Comparison of ENCODE assay signal across 1 cellular context in the genomic region with DNA sequence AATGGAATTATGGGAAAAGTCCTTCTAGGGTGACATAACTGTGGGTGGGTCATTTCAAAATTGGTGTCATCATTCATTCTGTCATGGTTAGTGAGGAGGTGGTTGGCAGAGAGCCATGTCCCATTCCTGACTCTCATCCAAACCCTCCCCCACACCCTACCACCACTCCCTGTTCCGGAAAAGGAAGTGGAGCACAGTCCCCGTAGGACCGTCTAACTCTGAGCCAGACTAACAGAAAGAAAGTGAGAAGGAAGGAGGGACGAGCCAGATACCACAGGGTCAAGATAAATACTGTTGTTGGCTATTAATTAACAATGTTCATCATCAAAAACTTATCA.
TF ChIP-seq lines count a peak whose summit lies in the region.

No MANE protein-coding gene starts in this region.

TF ChIP-seq in HCT116, 20 proteins besides CTCF, POLR2A, EP300 and RAD21 (continued from another document):
- TF ChIP-seq, protein P1, sequence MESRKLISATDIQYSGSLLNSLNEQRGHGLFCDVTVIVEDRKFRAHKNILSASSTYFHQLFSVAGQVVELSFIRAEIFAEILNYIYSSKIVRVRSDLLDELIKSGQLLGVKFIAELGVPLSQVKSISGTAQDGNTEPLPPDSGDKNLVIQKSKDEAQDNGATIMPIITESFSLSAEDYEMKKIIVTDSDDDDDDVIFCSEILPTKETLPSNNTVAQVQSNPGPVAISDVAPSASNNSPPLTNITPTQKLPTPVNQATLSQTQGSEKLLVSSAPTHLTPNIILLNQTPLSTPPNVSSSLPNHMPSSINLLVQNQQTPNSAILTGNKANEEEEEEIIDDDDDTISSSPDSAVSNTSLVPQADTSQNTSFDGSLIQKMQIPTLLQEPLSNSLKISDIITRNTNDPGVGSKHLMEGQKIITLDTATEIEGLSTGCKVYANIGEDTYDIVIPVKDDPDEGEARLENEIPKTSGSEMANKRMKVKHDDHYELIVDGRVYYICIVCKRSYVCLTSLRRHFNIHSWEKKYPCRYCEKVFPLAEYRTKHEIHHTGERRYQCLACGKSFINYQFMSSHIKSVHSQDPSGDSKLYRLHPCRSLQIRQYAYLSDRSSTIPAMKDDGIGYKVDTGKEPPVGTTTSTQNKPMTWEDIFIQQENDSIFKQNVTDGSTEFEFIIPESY (IDR thresholded peaks at IDR 0.05; ENCODE audit: extremely low read depth, insufficient replicate concordance, low read length) = no peak
- TF ChIP-seq ELF1 (IDR thresholded peaks at IDR 0.05; ENCODE audit: borderline replicate concordance, low read depth) (no peak; the same call in 1 of the 2 replicates), EGR1 (IDR thresholded peaks at IDR 0.05; ENCODE audit: low read depth) (peak; percentile 90), ZFX (IDR thresholded peaks at IDR 0.05) (no peak), SRF (IDR thresholded peaks at IDR 0.05; ENCODE audit: low read depth) (peak; percentile 73; the same call in 1 of the 2 replicates), CBX3 (IDR thresholded peaks at IDR 0.05; ENCODE audit: low read depth) (peak; percentile 73), YY1 (IDR thresholded peaks at IDR 0.05; ENCODE audit: extremely low read depth, insufficient replicate concordance, low read depth, low read length) (no peak), SIN3A (IDR thresholded peaks at IDR 0.05; ENCODE audit: low read depth) (peak; percentile 44; the same call in 1 of the 2 replicates), JUND (IDR thresholded peaks at IDR 0.05) (peak; percentile 34; the same call in 1 of the 2 replicates), CEBPB (IDR thresholded peaks at IDR 0.05; ENCODE audit: low read depth) (peak; percentile 55; the same call in 1 of the 2 replicates), ZNF274 (IDR thresholded peaks at IDR 0.05; ENCODE audit: low read depth, low read length) (no peak), EZH2phosphoT487 (IDR thresholded peaks at IDR 0.05; ENCODE audit: borderline replicate concordance) (no peak)
- TF ChIP-seq, protein P2, sequence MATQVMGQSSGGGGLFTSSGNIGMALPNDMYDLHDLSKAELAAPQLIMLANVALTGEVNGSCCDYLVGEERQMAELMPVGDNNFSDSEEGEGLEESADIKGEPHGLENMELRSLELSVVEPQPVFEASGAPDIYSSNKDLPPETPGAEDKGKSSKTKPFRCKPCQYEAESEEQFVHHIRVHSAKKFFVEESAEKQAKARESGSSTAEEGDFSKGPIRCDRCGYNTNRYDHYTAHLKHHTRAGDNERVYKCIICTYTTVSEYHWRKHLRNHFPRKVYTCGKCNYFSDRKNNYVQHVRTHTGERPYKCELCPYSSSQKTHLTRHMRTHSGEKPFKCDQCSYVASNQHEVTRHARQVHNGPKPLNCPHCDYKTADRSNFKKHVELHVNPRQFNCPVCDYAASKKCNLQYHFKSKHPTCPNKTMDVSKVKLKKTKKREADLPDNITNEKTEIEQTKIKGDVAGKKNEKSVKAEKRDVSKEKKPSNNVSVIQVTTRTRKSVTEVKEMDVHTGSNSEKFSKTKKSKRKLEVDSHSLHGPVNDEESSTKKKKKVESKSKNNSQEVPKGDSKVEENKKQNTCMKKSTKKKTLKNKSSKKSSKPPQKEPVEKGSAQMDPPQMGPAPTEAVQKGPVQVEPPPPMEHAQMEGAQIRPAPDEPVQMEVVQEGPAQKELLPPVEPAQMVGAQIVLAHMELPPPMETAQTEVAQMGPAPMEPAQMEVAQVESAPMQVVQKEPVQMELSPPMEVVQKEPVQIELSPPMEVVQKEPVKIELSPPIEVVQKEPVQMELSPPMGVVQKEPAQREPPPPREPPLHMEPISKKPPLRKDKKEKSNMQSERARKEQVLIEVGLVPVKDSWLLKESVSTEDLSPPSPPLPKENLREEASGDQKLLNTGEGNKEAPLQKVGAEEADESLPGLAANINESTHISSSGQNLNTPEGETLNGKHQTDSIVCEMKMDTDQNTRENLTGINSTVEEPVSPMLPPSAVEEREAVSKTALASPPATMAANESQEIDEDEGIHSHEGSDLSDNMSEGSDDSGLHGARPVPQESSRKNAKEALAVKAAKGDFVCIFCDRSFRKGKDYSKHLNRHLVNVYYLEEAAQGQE (IDR thresholded peaks at IDR 0.05; ENCODE audit: low read depth) = no peak
- TF ChIP-seq, protein P3, sequence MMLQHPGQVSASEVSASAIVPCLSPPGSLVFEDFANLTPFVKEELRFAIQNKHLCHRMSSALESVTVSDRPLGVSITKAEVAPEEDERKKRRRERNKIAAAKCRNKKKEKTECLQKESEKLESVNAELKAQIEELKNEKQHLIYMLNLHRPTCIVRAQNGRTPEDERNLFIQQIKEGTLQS (IDR thresholded peaks at IDR 0.05) = no peak; the same call in 1 of the 2 replicates
- TF ChIP-seq, protein P4, sequence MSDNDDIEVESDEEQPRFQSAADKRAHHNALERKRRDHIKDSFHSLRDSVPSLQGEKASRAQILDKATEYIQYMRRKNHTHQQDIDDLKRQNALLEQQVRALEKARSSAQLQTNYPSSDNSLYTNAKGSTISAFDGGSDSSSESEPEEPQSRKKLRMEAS (IDR thresholded peaks at IDR 0.05) = 0 out of 2 replicates have a peak, but pooled peaks have one; percentile 34
